In genomic region chr17:22671110-22671509, GRCh38 we compare ENCODE assay signal across 28 cellular contexts.
"Had no signal": no experiment of that assay in that cellular context is flagged by ENCODE, and none has a peak within 500 bp of the region (broad histone marks: within the 10 kb centered on the region; RNA-seq: fewer than 3 reads in every experiment).

No MANE protein-coding gene starts in this region.

- ATAC-seq: mucosa of descending colon; naive thymus-derived CD4-positive, alpha-beta T cell; right lobe of liver; stimulated activated naive B cell treated with anti-CD40 and anti-IgM and Interleukin-4, amounts not matched to agents 10 μg/mL and 1 μg/mL and 100 μg/mL, for 72 hours; stimulated activated naive CD8-positive, alpha-beta T cell treated with anti-CD3 and anti-CD28 coated beads, Interleukin-15, Interleukin-2, amounts not matched to agents 100 U/mL and 50 U/mL, for 24 hours had no signal

- H3K27me3 ChIP-seq: right atrium auricular region, right lobe of liver, stomach, testis, thyroid gland, transverse colon, upper lobe of left lung had no signal

- H3K27ac Mint-ChIP-seq: immature natural killer cell; naive thymus-derived CD4-positive, alpha-beta T cell; nephron; progenitor cell of endocrine pancreas; stimulated activated naive B cell treated with anti-CD40 and anti-IgM and Interleukin-4, amounts not matched to agents 10 μg/mL and 1 μg/mL and 100 μg/mL, for 72 hours had no signal

- H3K9me3 ChIP-seq: left ventricle myocardium inferior, right atrium auricular region, testis, thyroid gland, upper lobe of left lung had no signal

- H3K27ac ChIP-seq: left ventricle myocardium inferior, parathyroid adenoma, right atrium auricular region, right lobe of liver, stomach, testis, thyroid gland, transverse colon, upper lobe of left lung had no signal

- H3K4me1 ChIP-seq: left ventricle myocardium inferior, parathyroid adenoma, right atrium auricular region, right lobe of liver, stomach, testis, thyroid gland, transverse colon, upper lobe of left lung had no signal

- H3K36me3 Mint-ChIP-seq: naive thymus-derived CD4-positive, alpha-beta T cell; stimulated activated naive B cell treated with anti-CD40 and anti-IgM and Interleukin-4, amounts not matched to agents 10 μg/mL and 1 μg/mL and 100 μg/mL, for 72 hours had no signal

- DNase-seq: head of caudate nucleus; hippocampal formation; immature natural killer cell; left ventricle myocardium inferior; mesendoderm; midbrain; mucosa of descending colon; naive thymus-derived CD4-positive, alpha-beta T cell; nucleus accumbens; stimulated activated CD4-positive, alpha-beta T cell treated with anti-CD3 and anti-CD28 coated beads, Interleukin-12 subunit alpha, Interleukin-12 subunit beta, amount 100 ng/mL, for 4 hours; stimulated activated CD4-positive, alpha-beta T cell treated with anti-CD3 and anti-CD28 coated beads, Interleukin-15, amount 100 ng/mL, for 24 hours; stimulated activated CD4-positive, alpha-beta T cell treated with anti-CD3 and anti-CD28 coated beads, Interleukin-2, amount 100 ng/mL, for 24 hours; stimulated activated CD4-positive, alpha-beta T cell treated with anti-CD3 and anti-CD28 coated beads, Interleukin-4, amount 100 ng/mL, for 1 hour; stimulated activated naive B cell treated with anti-CD40 and anti-IgM and Interleukin-4, amounts not matched to agents 10 μg/mL and 1 μg/mL and 100 μg/mL, for 72 hours; stimulated activated naive CD8-positive, alpha-beta T cell treated with anti-CD3 and anti-CD28 coated beads, Interleukin-15, Interleukin-2, amounts not matched to agents 100 U/mL and 50 U/mL, for 24 hours; stomach; testis; thyroid gland; transverse colon had no signal

- H3K4me3 Mint-ChIP-seq: immature natural killer cell; naive thymus-derived CD4-positive, alpha-beta T cell; nephron; neural crest cell; stimulated activated naive B cell treated with anti-CD40 and anti-IgM and Interleukin-4, amounts not matched to agents 10 μg/mL and 1 μg/mL and 100 μg/mL, for 72 hours had no signal

- H3K4me1 Mint-ChIP-seq: immature natural killer cell; naive thymus-derived CD4-positive, alpha-beta T cell; nephron; neural crest cell; stimulated activated naive B cell treated with anti-CD40 and anti-IgM and Interleukin-4, amounts not matched to agents 10 μg/mL and 1 μg/mL and 100 μg/mL, for 72 hours had no signal

- H3K27me3 Mint-ChIP-seq: naive thymus-derived CD4-positive, alpha-beta T cell; progenitor cell of endocrine pancreas; stimulated activated naive B cell treated with anti-CD40 and anti-IgM and Interleukin-4, amounts not matched to agents 10 μg/mL and 1 μg/mL and 100 μg/mL, for 72 hours had no signal

- H3K36me3 ChIP-seq: left ventricle myocardium inferior, right atrium auricular region, right lobe of liver, stomach, thyroid gland, transverse colon, upper lobe of left lung had no signal

- H3K4me3 ChIP-seq: left ventricle myocardium inferior, lung, mucosa of descending colon, right atrium auricular region, right lobe of liver, smooth muscle cell, stomach, testis, thyroid gland, transverse colon, upper lobe of left lung had no signal
